ENCODE assay signal across 22 cellular contexts in genomic region chr19:13244920-13245319, GRCh38.
A peak's percentile ranks its signal among the peaks of the same experiment; 100 is the strongest.
DNase-seq lines count a peak whose midpoint lies in the region; ATAC-seq, FAIRE-seq and TF ChIP-seq lines count a peak whose summit lies in the region.
"Had no signal": no experiment of that assay in that cellular context is flagged by ENCODE, and none has a peak within 500 bp of the region (broad histone marks: within the 10 kb centered on the region; RNA-seq: fewer than 3 reads in every experiment).

No MANE protein-coding gene starts in this region.

- no peak overlapping the region for H2BK12ac ChIP-seq in neuronal stem cell (ENCODE audit: low read length)

- DNase-seq in H7 (peak; percentile 39), K562 (ENCODE audit: extremely low read depth in 1 of 4, low spot score in 3 of 4) (no peak), neuronal stem cell (ENCODE audit: low spot score) (no peak), left cardiac atrium (no peak), endothelial cell (ENCODE audit: low spot score) (no peak), gastrocnemius medialis (no peak)
- DNase-seq: AML-193; Caco-2; Calu3; CD4-positive, alpha-beta T cell; CD8-positive, alpha-beta T cell; DMS79 treated with DMSO at 0.1 percent for 48 hours; GF-D8 had no signal

- H3K9me3 Mint-ChIP-seq in endothelial cell (ENCODE audit: unreplicated experiment) = peaks cover 4% of the 10 kb centered on the region
- H3K9me3 Mint-ChIP-seq: CD4-positive, alpha-beta T cell; CD8-positive, alpha-beta T cell had no signal

- H3K9ac ChIP-seq in K562 (ENCODE audit: insufficient read depth in 1 of 2, low read depth in 2 of 2, low read length in 2 of 2) (no peak overlapping the region), neuronal stem cell (ENCODE audit: low read depth, low read length, poor library complexity) (no peak overlapping the region)
- H3K9ac ChIP-seq: BLaER1 treated with 17β-estradiol and CSF1 and Interleukin-3, amounts not matched to agents 10 nM and 100 nM had no signal

- peaks cover 2% of the 10 kb centered on the region for H3K79me1 ChIP-seq in neuronal stem cell (ENCODE audit: low read depth, low read length)

- H3K27me3 ChIP-seq in H7 (ENCODE audit: control insufficient read depth, insufficient read depth, low read length) = no peaks in the 10 kb centered on the region
- peaks cover 0 to 30% of the 10 kb centered on the region in 2 experiments; a peak in 3 of 5 replicates for H3K27me3 ChIP-seq in K562 (ENCODE audit: control insufficient read depth in 2 of 2, insufficient read depth in 2 of 2, low read length in 2 of 2)
- H3K27me3 ChIP-seq in neuronal stem cell (ENCODE audit: control insufficient read depth in 3 of 3, insufficient read depth in 3 of 3, low read depth in 1 of 3, low read length in 3 of 3) = peaks cover 0 to 2% (median 0%) of the 10 kb centered on the region in 3 experiments
- no peaks in the 10 kb centered on the region for H3K27me3 ChIP-seq in gastrocnemius medialis
- H3K27me3 ChIP-seq: BLaER1 treated with 17β-estradiol and CSF1 and Interleukin-3, amounts not matched to agents 10 nM and 100 nM had no signal

- H3K4ac ChIP-seq in neuronal stem cell (ENCODE audit: low read length) = no peak overlapping the region

- H2AK5ac ChIP-seq in neuronal stem cell (ENCODE audit: low read depth, low read length) = no peak overlapping the region

- no peak for TF ChIP-seq EP300 in K562 (IDR thresholded peaks at IDR 0.05; ENCODE audit: low read length)

- H3K27me3 Mint-ChIP-seq in endothelial cell (ENCODE audit: unreplicated experiment) = peaks cover 1% of the 10 kb centered on the region
- H3K27me3 Mint-ChIP-seq: B cell; CD4-positive, alpha-beta T cell had no signal

- 0 out of 2 replicates have a peak, but pooled peaks cover 3% of the 10 kb centered on the region for H3K9me3 ChIP-seq in K562 (replicated peaks; ENCODE audit: control insufficient read depth, insufficient read depth, low read depth, low read length)
- peaks cover 0 to 9% of the 10 kb centered on the region in 2 donors for H3K9me3 ChIP-seq in neuronal stem cell (replicated peaks in 1 of 2; ENCODE audit: control insufficient read depth in 2 of 2, insufficient read depth in 1 of 2, low read depth in 1 of 2, low read length in 2 of 2)
- H3K9me3 ChIP-seq in gastrocnemius medialis = no peaks in the 10 kb centered on the region
- H3K9me3 ChIP-seq: A549; BLaER1 treated with 17β-estradiol and CSF1 and Interleukin-3, amounts not matched to agents 10 nM and 100 nM; Caco-2 had no signal

- no peaks in the 10 kb centered on the region for H3K9me1 ChIP-seq in K562 (ENCODE audit: control insufficient read depth, insufficient read depth, low read length)

- peaks cover 19% of the 10 kb centered on the region for H3K4me1 Mint-ChIP-seq in endothelial cell (ENCODE audit: unreplicated experiment)

- no peaks in the 10 kb centered on the region for H3K36me3 Mint-ChIP-seq in endothelial cell (ENCODE audit: low read depth, unreplicated experiment)
- H3K36me3 Mint-ChIP-seq: CD8-positive, alpha-beta T cell had no signal

- WGBS in K562 (ENCODE audit: insufficient coverage, low coverage, missing lambda C conversion rate) = 14% methylated on average over 12 of the region's 12 CpGs
- WGBS in neuronal stem cell (ENCODE audit: extremely low coverage in 2 of 2, insufficient read length in 2 of 2, insufficient replicate concordance in 1 of 2), 2 donors = no CpG with 5 or more reads among the region's 12 CpGs

- peak overlapping the region; percentile 30 for H3K18ac ChIP-seq in neuronal stem cell (ENCODE audit: low read length)

- H3K27ac Mint-ChIP-seq in endothelial cell (ENCODE audit: unreplicated experiment) = no peak overlapping the region
- H3K27ac Mint-ChIP-seq: B cell; CD4-positive, alpha-beta T cell; CD8-positive, alpha-beta T cell had no signal

- FAIRE-seq in K562 (lab: Jason Lieb, UNC) = no peak
- FAIRE-seq: A549, D721Med, G401.6, GM12891, GM19239 had no signal

- intact Hi-C loops in K562 (cut with micrococcal nuclease) (no loop called here), left cardiac atrium (cut with DNase I) (no loop called here), gastrocnemius medialis (cut with DNase I; ENCODE audit: low total_unique reads) (no loop called here)

- no peak overlapping the region for H2BK120ac ChIP-seq in neuronal stem cell (ENCODE audit: low read depth, low read length)

- H2AFZ ChIP-seq in K562 (ENCODE audit: low read depth, low read length) (no peak overlapping the region), neuronal stem cell (ENCODE audit: low read length) (no peak overlapping the region)

- H4K91ac ChIP-seq in neuronal stem cell (ENCODE audit: low read depth, low read length, poor library complexity) = no peak overlapping the region

- H3K27ac ChIP-seq in K562 (ENCODE audit: extremely low read depth, low read depth, low read length) (no peak overlapping the region), neuronal stem cell (replicated peaks; ENCODE audit: low read length) (no peak overlapping the region), gastrocnemius medialis (no peak overlapping the region)
- H3K27ac ChIP-seq: 22Rv1; A549; BLaER1 treated with 17β-estradiol and CSF1 and Interleukin-3, amounts not matched to agents 10 nM and 100 nM; C4-2B had no signal

- H3K4me1 ChIP-seq in K562 (replicated peaks in 1 of 2; ENCODE audit: control insufficient read depth in 2 of 2, insufficient read depth in 2 of 2, low read length in 2 of 2) = peaks cover 3 to 10% of the 10 kb centered on the region in 2 experiments; a peak in 3 of 5 replicates
- H3K4me1 ChIP-seq in neuronal stem cell (ENCODE audit: control insufficient read depth in 2 of 2, insufficient read depth in 1 of 2, low read depth in 1 of 2, low read length in 2 of 2) = peaks cover 0 to 6% of the 10 kb centered on the region in 2 donors
- H3K4me1 ChIP-seq in gastrocnemius medialis = no peaks in the 10 kb centered on the region
- H3K4me1 ChIP-seq: A549, Caco-2 had no signal

- no peak overlapping the region for H3K4me3 Mint-ChIP-seq in endothelial cell (ENCODE audit: unreplicated experiment)
- H3K4me3 Mint-ChIP-seq: B cell; CD4-positive, alpha-beta T cell; CD8-positive, alpha-beta T cell had no signal

- TF ChIP-seq RAD21 in K562 (CRISPR knock-in tag; conservative IDR thresholded peaks at IDR 0.05 in 1 of 2, IDR thresholded peaks at IDR 0.05 in 1 of 2) = no peak

- CTCF ChIA-PET in K562 (lab: Yijun Ruan, JAX; ENCODE audit: low intra/inter-chr PET ratio) = no interaction called here

- POLR2A ChIA-PET in K562 (lab: Yijun Ruan, JAX) = interaction anchor here (0.6 to 1.2 kb wide), 3 partner anchors 91 to 604 kb away, joined by 3 to 5 read pairs (median 3); no protein-coding TSS in a partner anchor

- H2BK5ac ChIP-seq in neuronal stem cell (ENCODE audit: low read length) = no peak overlapping the region

- no peak overlapping the region for H3K4me2 ChIP-seq in K562 (ENCODE audit: insufficient read depth, low read length)
- H3K4me2 ChIP-seq in neuronal stem cell (ENCODE audit: insufficient read depth, low read length, poor library complexity, severe bottlenecking) = no peak overlapping the region
- H3K4me2 ChIP-seq: A549; BLaER1 treated with 17β-estradiol and CSF1 and Interleukin-3, amounts not matched to agents 10 nM and 100 nM had no signal

- H3K4me3 ChIP-seq in H7 (ENCODE audit: insufficient read depth, low read depth, low read length) (no peak overlapping the region), K562 (no peak overlapping the region), neuronal stem cell (ENCODE audit: low read length in 2 of 2) (no peak overlapping the region), gastrocnemius medialis (no peak overlapping the region)
- H3K4me3 ChIP-seq: A549; BLaER1 treated with 17β-estradiol and CSF1 and Interleukin-3, amounts not matched to agents 10 nM and 100 nM had no signal

- TF ChIP-seq CTCF in K562 (IDR thresholded peaks at IDR 0.05 in 2 of 3, conservative IDR thresholded peaks at IDR 0.05 in 1 of 3; ENCODE audit: insufficient read depth in 2 of 3, low read depth in 1 of 3, low read length in 3 of 3) = no peak
- no peak for TF ChIP-seq CTCF in endothelial cell (IDR thresholded peaks at IDR 0.05; ENCODE audit: unreplicated experiment)
- TF ChIP-seq CTCF in gastrocnemius medialis (IDR thresholded peaks at IDR 0.05 in 4 of 5, conservative IDR thresholded peaks at IDR 0.05 in 1 of 5) = no peak

- no peak overlapping the region for H3K23ac ChIP-seq in neuronal stem cell (ENCODE audit: low read depth, low read length, poor library complexity)

- H3K14ac ChIP-seq in neuronal stem cell (ENCODE audit: low read length) = no peak overlapping the region

- no peak overlapping the region for H4K8ac ChIP-seq in neuronal stem cell (ENCODE audit: low read depth, low read length)

- TF ChIP-seq POLR2A in K562 (conservative IDR thresholded peaks at IDR 0.05) = no peak
- no peak for TF ChIP-seq POLR2A in gastrocnemius medialis (IDR thresholded peaks at IDR 0.05)

- BruUV-seq in K562 (replicated peaks; lab: Mats Ljungman, UMichigan) = no TSS peak

- H3K36me3 ChIP-seq in H7 (replicated peaks; ENCODE audit: control insufficient read depth, insufficient read depth, low read length) (no peaks in the 10 kb centered on the region), K562 (ENCODE audit: control insufficient read depth, insufficient read depth, low read length) (no peaks in the 10 kb centered on the region), neuronal stem cell (replicated peaks in 1 of 2; ENCODE audit: control insufficient read depth in 2 of 2, insufficient read depth in 2 of 2, low read length in 2 of 2) (peaks cover 0 to 9% of the 10 kb centered on the region in 2 donors), gastrocnemius medialis (no peaks in the 10 kb centered on the region)
- H3K36me3 ChIP-seq: BLaER1 treated with 17β-estradiol and CSF1 and Interleukin-3, amounts not matched to agents 10 nM and 100 nM had no signal

- H2BK15ac ChIP-seq in neuronal stem cell (ENCODE audit: low read length) = no peak overlapping the region

- H4K20me1 ChIP-seq in K562 (replicated peaks; ENCODE audit: control insufficient read depth, insufficient read depth, low read length) = no peaks in the 10 kb centered on the region
- H4K20me1 ChIP-seq: BLaER1 treated with 17β-estradiol and CSF1 and Interleukin-3, amounts not matched to agents 10 nM and 100 nM had no signal

- H3K79me2 ChIP-seq in K562 (ENCODE audit: control insufficient read depth, insufficient read depth, low read length) = no peaks in the 10 kb centered on the region

- in situ Hi-C loops in K562 (cut with MboI) (loop anchor here (5.0 kb wide), 1 partner anchor 278 kb away; the partner anchor contains the start of gene DAND5), gastrocnemius medialis (cut with MboI; ENCODE audit: low sequenced_read_pairs in 4 of 4) (no loop called here)

- ATAC-seq in K562 (peak; percentile 50; the same call in 1 of the 3 replicates), left cardiac atrium (no peak), gastrocnemius medialis (no peak)
- ATAC-seq: A549; CD8-positive, alpha-beta T cell had no signal

TF ChIP-seq in K562, 482 proteins besides CTCF, POLR2A, EP300 and RAD21 (continues in another document):
- TF ChIP-seq ZNF146 (CRISPR knock-in tag; IDR thresholded peaks at IDR 0.05; ENCODE audit: unreplicated experiment) = no peak
